Comparison of ENCODE assay signal across 23 cellular contexts in the genomic region with DNA sequence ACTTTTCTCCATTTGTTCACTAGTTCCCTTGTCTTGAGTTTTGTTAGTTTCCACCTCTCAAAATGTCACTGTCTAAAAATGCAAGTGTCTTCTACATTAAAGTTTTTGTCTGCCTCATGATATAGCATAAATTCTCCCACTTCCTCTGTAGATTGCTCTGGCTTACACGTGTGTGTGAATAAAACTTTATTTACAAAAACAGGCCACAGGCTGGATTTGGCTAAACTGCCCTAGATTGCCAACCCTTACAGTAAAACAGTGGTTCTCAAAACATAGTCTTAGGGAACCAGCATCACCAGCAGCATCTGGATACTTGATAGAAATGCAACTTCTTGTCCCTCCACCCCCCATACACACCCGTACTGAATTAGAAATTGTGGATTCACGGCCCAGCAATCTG.
DNase-seq lines count a peak whose midpoint lies in the region; ATAC-seq, FAIRE-seq and TF ChIP-seq lines count a peak whose summit lies in the region.
"Had no signal": no experiment of that assay in that cellular context is flagged by ENCODE, and none has a peak within 500 bp of the region (broad histone marks: within the 10 kb centered on the region; RNA-seq: fewer than 3 reads in every experiment).

No MANE protein-coding gene starts in this region.

- DNase-seq in HepG2 (ENCODE audit: low spot score) (no peak), right lobe of liver (no peak), GM12878 (ENCODE audit: low read depth, low spot score) (no peak), iPS-NIHi7 (ENCODE audit: extremely low spot score) (no peak)
- DNase-seq: ACHN; BE2C; C1 segment of cervical spinal cord; CD4-positive, alpha-beta memory T cell; CD4-positive, CD25-positive, alpha-beta regulatory T cell; CD8-positive, alpha-beta memory T cell; COR-L47; DMS 273 treated with DMSO at 0.1 percent for 48 hours; DMS153; DMS53; DMS79; DND-41; EL; GDM1 had no signal

- H3K9me3 ChIP-seq in HepG2 (ENCODE audit: low read length) (no peaks in the 10 kb centered on the region), right lobe of liver (no peaks in the 10 kb centered on the region), GM12878 (replicated peaks; ENCODE audit: control insufficient read depth, insufficient read depth, low read length) (no peaks in the 10 kb centered on the region)
- H3K9me3 ChIP-seq: BE2C, BLaER1 had no signal

- RAD21 ChIA-PET in GM12878 (lab: Charles Lee; ENCODE audit: unreplicated experiment), result no interaction called here

- SMC1A ChIA-PET in GM12878 (lab: Charles Lee; ENCODE audit: uncharacterized antibody, unreplicated experiment), result interaction anchor here (0.6 kb wide), 1 partner anchor 11 kb away, joined by 3 read pairs; no protein-coding TSS in a partner anchor

- H4K20me1 ChIP-seq in HepG2 (ENCODE audit: insufficient read depth, low read length) (no peaks in the 10 kb centered on the region), GM12878 (ENCODE audit: control insufficient read depth, insufficient read depth) (no peaks in the 10 kb centered on the region)
- H4K20me1 ChIP-seq: BLaER1 had no signal

- no peak for FAIRE-seq in HepG2 (lab: Jason Lieb, UNC)
- FAIRE-seq in GM12878 (lab: Jason Lieb, UNC), result no peak
- FAIRE-seq: GM12891, GM19239 had no signal

- no peaks in the 10 kb centered on the region for H3K27me3 ChIP-seq in HepG2 (ENCODE audit: control insufficient read depth in 1 of 2, insufficient read depth in 2 of 2, low read length in 2 of 2)
- H3K27me3 ChIP-seq in right lobe of liver, result no peaks in the 10 kb centered on the region
- H3K27me3 ChIP-seq in GM12878 (replicated peaks in 1 of 2; ENCODE audit: control insufficient read depth in 2 of 2, insufficient read depth in 2 of 2, low read length in 1 of 2), result no peaks in the 10 kb centered on the region
- H3K27me3 ChIP-seq: BE2C, BLaER1 had no signal

- POLR2A ChIA-PET in HepG2 (lab: Yijun Ruan, JAX) (no interaction called here), GM12878 (lab: Charles Lee) (no interaction called here)

- H3K9ac ChIP-seq in HepG2 (ENCODE audit: insufficient read depth, low read depth, low read length) (no peak overlapping the region), GM12878 (ENCODE audit: control insufficient read depth, insufficient read depth, low read length) (no peak overlapping the region)
- H3K9ac ChIP-seq: BLaER1 had no signal

- H3K36me3 ChIP-seq in HepG2 (replicated peaks in 1 of 2; ENCODE audit: control insufficient read depth in 1 of 2, insufficient read depth in 2 of 2, low read length in 2 of 2), result no peaks in the 10 kb centered on the region
- H3K36me3 ChIP-seq in right lobe of liver, result no peaks in the 10 kb centered on the region
- H3K36me3 ChIP-seq in GM12878 (ENCODE audit: control insufficient read depth in 2 of 2, insufficient read depth in 2 of 2, low read length in 1 of 2), result no peaks in the 10 kb centered on the region
- H3K36me3 ChIP-seq: BE2C, BLaER1 had no signal

- intact Hi-C loops in HepG2 (cut with micrococcal nuclease; ENCODE audit: unreplicated experiment) (no loop called here), right lobe of liver (cut with DNase I) (no loop called here), GM12878 (cut with micrococcal nuclease; ENCODE audit: unreplicated experiment) (no loop called here)

- H3K27ac ChIP-seq in HepG2 (ENCODE audit: extremely low read length, insufficient read depth, low read length) (no peak overlapping the region), right lobe of liver (no peak overlapping the region), GM12878 (ENCODE audit: control insufficient read depth, insufficient read depth) (no peak overlapping the region)
- H3K27ac ChIP-seq: 22Rv1, BLaER1 had no signal

- TF ChIP-seq EP300 in HepG2 (IDR thresholded peaks at IDR 0.05; ENCODE audit: low read depth in 2 of 2, low read length in 2 of 2) (no peak), HepG2 (CRISPR knock-in tag; IDR thresholded peaks at IDR 0.05; ENCODE audit: borderline replicate concordance) (no peak), GM12878 (IDR thresholded peaks at IDR 0.05; ENCODE audit: borderline replicate concordance in 1 of 2, control insufficient read depth in 1 of 2, low read depth in 2 of 2, low read length in 2 of 2) (no peak)

- TF ChIP-seq CTCF in HepG2 (CRISPR knock-in tag; IDR thresholded peaks at IDR 0.05), result no peak
- TF ChIP-seq CTCF in right lobe of liver (IDR thresholded peaks at IDR 0.05), result no peak
- no peak for TF ChIP-seq CTCF in GM12878 (IDR thresholded peaks at IDR 0.05 in 2 of 3, conservative IDR thresholded peaks at IDR 0.05 in 1 of 3; ENCODE audit: control insufficient read depth in 2 of 3, extremely low read depth in 1 of 3, insufficient read depth in 1 of 3, low read depth in 3 of 3, low read length in 3 of 3)

- H3K4me2 ChIP-seq in HepG2 (ENCODE audit: low read depth, low read length) (no peak overlapping the region), GM12878 (ENCODE audit: control insufficient read depth, insufficient read depth) (no peak overlapping the region)
- H3K4me2 ChIP-seq: BLaER1 had no signal

- H3K4me3 ChIP-seq in HepG2 (replicated peaks in 1 of 3; ENCODE audit: insufficient read depth in 1 of 3, low read depth in 2 of 3, low read length in 3 of 3) (no peak overlapping the region), right lobe of liver (no peak overlapping the region), GM12878 (no peak overlapping the region)
- H3K4me3 ChIP-seq: BLaER1 had no signal

- H2AFZ ChIP-seq in HepG2 (ENCODE audit: low read length) (no peak overlapping the region), GM12878 (ENCODE audit: control insufficient read depth, low read depth, low read length) (no peak overlapping the region)

- in situ Hi-C loops in HepG2 (cut with HindIII; ENCODE audit: extremely low pct_ligation_motif_present, low pct_unique_long_range_greater_than_20kb), result no loop called here
- in situ Hi-C loops in GM12878 (cut with MboI), result no loop called here

- H3K4me1 ChIP-seq in HepG2 (ENCODE audit: insufficient read depth, low read length) (peaks cover 77% of the 10 kb centered on the region), right lobe of liver (no peaks in the 10 kb centered on the region), GM12878 (ENCODE audit: control insufficient read depth, insufficient read depth, low read length) (no peaks in the 10 kb centered on the region)
- H3K4me1 ChIP-seq: BE2C, BLaER1 had no signal

- TF ChIP-seq RAD21 in HepG2 (CRISPR knock-in tag; IDR thresholded peaks at IDR 0.05), result no peak
- TF ChIP-seq RAD21 in GM12878 (IDR thresholded peaks at IDR 0.05; ENCODE audit: insufficient read depth, low read depth, low read length), result no peak

- CTCF ChIA-PET in HepG2 (lab: Yijun Ruan, JAX; ENCODE audit: low intra/inter-chr PET ratio, low total read pairs), result no interaction called here
- CTCF ChIA-PET in GM12878 (lab: Yijun Ruan, JAX), result no interaction called here

- no peaks in the 10 kb centered on the region for H3K79me2 ChIP-seq in HepG2 (ENCODE audit: insufficient read depth, low read length)
- no peaks in the 10 kb centered on the region for H3K79me2 ChIP-seq in GM12878 (ENCODE audit: control insufficient read depth, insufficient read depth, low read length)

- no TSS peak for BruUV-seq in HepG2 (replicated peaks; lab: Mats Ljungman, UMichigan)
- BruUV-seq in GM12878 (replicated peaks; lab: Mats Ljungman, UMichigan), result no TSS peak

- TF ChIP-seq POLR2A in HepG2 (IDR thresholded peaks at IDR 0.05; ENCODE audit: insufficient read depth in 1 of 2, low read depth in 2 of 2, low read length in 2 of 2) (no peak), right lobe of liver (IDR thresholded peaks at IDR 0.05) (no peak), GM12878 (IDR thresholded peaks at IDR 0.05; ENCODE audit: low read depth, low read length) (no peak)

- ATAC-seq in HepG2, result no peak
- no peak for ATAC-seq in right lobe of liver
- no peak for ATAC-seq in GM12878
- no peak for ATAC-seq in HG02884 (IDR thresholded peaks at IDR 0.05; ENCODE audit: unreplicated experiment)

- WGBS in HepG2 (ENCODE audit: low lambda C conversion rate), result 99% methylated on average over 3 of the region's 3 CpGs
- 100% methylated on average over 3 of the region's 3 CpGs for WGBS in right lobe of liver (ENCODE audit: insufficient coverage, low coverage, low lambda C conversion rate, missing lambda C conversion rate)
- 97% methylated on average over 3 of the region's 3 CpGs for WGBS in GM12878 (ENCODE audit: insufficient coverage, insufficient replicate concordance, low lambda C conversion rate, missing lambda C conversion rate)

TF ChIP-seq in HepG2, 621 proteins besides CTCF, POLR2A, EP300 and RAD21 (continues in another document):
- TF ChIP-seq TP53 (CRISPR knock-in tag; conservative IDR thresholded peaks at IDR 0.05), result no peak

TF ChIP-seq in GM12878, 131 proteins besides CTCF, POLR2A, EP300 and RAD21 (continues in another document):
- no peak for TF ChIP-seq ZNF592 (IDR thresholded peaks at IDR 0.05)
